ENCODE assay signal across 8 cellular contexts in the genomic region with DNA sequence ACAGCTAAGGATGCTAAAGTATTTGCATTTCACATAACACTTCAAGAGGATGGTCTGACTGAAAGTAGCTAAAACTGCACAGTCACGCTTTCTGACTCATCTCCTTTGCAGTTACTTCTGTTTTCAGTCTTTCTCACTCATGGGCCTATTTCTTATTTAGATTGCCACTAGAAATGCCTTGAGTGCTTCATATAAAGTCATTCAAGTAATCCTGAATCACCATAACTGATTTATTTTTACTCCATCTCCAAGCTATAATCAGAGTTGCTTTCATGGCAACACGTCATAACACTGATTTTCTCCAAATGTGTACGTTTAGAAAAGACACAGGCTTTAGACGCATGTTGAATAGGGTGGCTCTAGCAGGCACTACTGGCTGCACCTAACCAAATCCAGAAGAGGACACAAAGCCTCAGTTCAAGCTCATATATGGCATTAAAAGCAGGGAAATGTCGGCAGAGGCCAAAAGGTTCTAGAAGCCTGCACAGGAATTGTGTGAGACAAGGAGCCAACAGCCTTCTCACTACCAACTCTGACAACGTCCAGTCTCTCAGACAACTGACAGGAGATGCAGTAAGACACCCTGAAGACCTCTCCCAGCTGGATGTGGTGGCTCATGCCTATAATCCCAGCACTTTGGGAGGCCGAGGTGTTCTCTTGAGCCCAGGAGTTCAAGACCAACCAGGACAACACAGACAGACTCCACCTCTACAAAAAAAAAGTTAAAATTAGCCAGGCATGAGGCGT.
DNase-seq lines count a peak whose midpoint lies in the region; ATAC-seq and TF ChIP-seq lines count a peak whose summit lies in the region.

No MANE protein-coding gene starts in this region.

- in situ Hi-C loops in astrocyte of the cerebellum (cut with HindIII; ENCODE audit: low sequenced_read_pairs): no loop called here

- H2BK15ac ChIP-seq in neuronal stem cell (ENCODE audit: low read length): no peak overlapping the region

- no peaks in the 10 kb centered on the region for H3K36me3 ChIP-seq in neuronal stem cell (replicated peaks in 1 of 2; ENCODE audit: control insufficient read depth in 2 of 2, insufficient read depth in 2 of 2, low read length in 2 of 2)

- H3K4me3 ChIP-seq in astrocyte of the cerebellum (ENCODE audit: low read depth, low read length) (no peak overlapping the region), neuronal stem cell (ENCODE audit: low read length in 2 of 2) (no peak overlapping the region)

- no peak overlapping the region for H3K4me2 ChIP-seq in neuronal stem cell (ENCODE audit: insufficient read depth, low read length, poor library complexity, severe bottlenecking)

- DNase-seq in HS-5 (ENCODE audit: low read depth) (peak; percentile 82), astrocyte of the cerebellum (ENCODE audit: low read depth) (peak; percentile 67), neuronal stem cell (ENCODE audit: low spot score) (no peak), mesothelial cell of epicardium (ENCODE audit: low spot score in 2 of 2, unreplicated experiment in 2 of 2) (no peak), T1000 (lab: John Stamatoyannopoulos, UW) (no peak), NCI-H2081 treated with DMSO at 0.1 percent for 48 hours (lab: John Stamatoyannopoulos, UW) (no peak)

- no peak overlapping the region for H3K23ac ChIP-seq in neuronal stem cell (ENCODE audit: low read depth, low read length, poor library complexity)

- no peak overlapping the region for H3K4me3 Mint-ChIP-seq in mesothelial cell of epicardium

- no peak overlapping the region for H4K8ac ChIP-seq in neuronal stem cell (ENCODE audit: low read depth, low read length)

- no peak overlapping the region for H2BK12ac ChIP-seq in neuronal stem cell (ENCODE audit: low read length)

- peaks cover 4% of the 10 kb centered on the region for H3K4me1 Mint-ChIP-seq in mesothelial cell of epicardium

- peak overlapping the region; percentile 41 for H2AFZ ChIP-seq in neuronal stem cell (ENCODE audit: low read length)

- H2BK5ac ChIP-seq in neuronal stem cell (ENCODE audit: low read length): no peak overlapping the region

- no peak overlapping the region for H3K9ac ChIP-seq in neuronal stem cell (ENCODE audit: low read depth, low read length, poor library complexity)

- no peak overlapping the region for H3K18ac ChIP-seq in neuronal stem cell (ENCODE audit: low read length)

- no peak overlapping the region for H2BK120ac ChIP-seq in neuronal stem cell (ENCODE audit: low read depth, low read length)

- TF ChIP-seq CTCF in astrocyte of the cerebellum (IDR thresholded peaks at IDR 0.05; ENCODE audit: low read depth, low read length, missing control alignments): no peak
- TF ChIP-seq CTCF in mesothelial cell of epicardium (IDR thresholded peaks at IDR 0.05; ENCODE audit: unreplicated experiment): no peak

- no peaks in the 10 kb centered on the region for H3K9me3 ChIP-seq in neuronal stem cell (replicated peaks in 1 of 2; ENCODE audit: control insufficient read depth in 2 of 2, insufficient read depth in 1 of 2, low read depth in 1 of 2, low read length in 2 of 2)

- H3K9me3 Mint-ChIP-seq in mesothelial cell of epicardium: peaks cover 4% of the 10 kb centered on the region

- H3K27me3 Mint-ChIP-seq in mesothelial cell of epicardium (ENCODE audit: low read depth): no peaks in the 10 kb centered on the region

- no peak overlapping the region for H2AK5ac ChIP-seq in neuronal stem cell (ENCODE audit: low read depth, low read length)

- ATAC-seq in GM18499 (IDR thresholded peaks at IDR 0.05; ENCODE audit: insufficient read depth, unreplicated experiment): peak; percentile 99
- peak; percentile 96 for ATAC-seq in GM21529 (IDR thresholded peaks at IDR 0.05; ENCODE audit: unreplicated experiment)

- no peak overlapping the region for H3K27ac ChIP-seq in neuronal stem cell (replicated peaks; ENCODE audit: low read length)

- H3K36me3 Mint-ChIP-seq in mesothelial cell of epicardium: peaks cover 4% of the 10 kb centered on the region

- no peak overlapping the region for H3K4ac ChIP-seq in neuronal stem cell (ENCODE audit: low read length)

- H3K79me1 ChIP-seq in neuronal stem cell (ENCODE audit: low read depth, low read length): no peaks in the 10 kb centered on the region

- no CpG with 5 or more reads among the region's 8 CpGs for WGBS in neuronal stem cell (ENCODE audit: extremely low coverage in 2 of 2, insufficient read length in 2 of 2, insufficient replicate concordance in 1 of 2), 2 donors

- H3K27me3 ChIP-seq in neuronal stem cell (ENCODE audit: control insufficient read depth in 3 of 3, insufficient read depth in 3 of 3, low read depth in 1 of 3, low read length in 3 of 3): no peaks in the 10 kb centered on the region

- H4K91ac ChIP-seq in neuronal stem cell (ENCODE audit: low read depth, low read length, poor library complexity): no peak overlapping the region

- no peak overlapping the region for H3K14ac ChIP-seq in neuronal stem cell (ENCODE audit: low read length)

- no peak overlapping the region for H3K27ac Mint-ChIP-seq in mesothelial cell of epicardium

- H3K4me1 ChIP-seq in neuronal stem cell (ENCODE audit: control insufficient read depth in 2 of 2, insufficient read depth in 1 of 2, low read depth in 1 of 2, low read length in 2 of 2): no peaks in the 10 kb centered on the region

Comparison
In these comparisons a context has a peak if more than half of its experiments do, and no peak if none do; other contexts are left out.
1. DNase-seq: peak in HS-5 (single experiment) and astrocyte of the cerebellum (single experiment); none in neuronal stem cell (single experiment), mesothelial cell of epicardium (0 of 2), T1000 (single experiment) and NCI-H2081 treated with DMSO at 0.1 percent for 48 hours (single experiment).